ENCODE assay signal across 8 cellular contexts in genomic region chr2:240557808-240558207, GRCh38. TPM values are rescaled to one million over a fixed set of nuclear protein-coding genes. Genes with fewer than 3 reads are reported as not detected.
DNase-seq lines count a peak whose midpoint lies in the region; ATAC-seq and TF ChIP-seq lines count a peak whose summit lies in the region.

Gene ANKMY1, minus strand, starts transcription at chr2:240557988. Its CDS starts 653 bp downstream, at chr2:240557335.

- H3K4me3 Mint-ChIP-seq in WTC11 (peak within 1 kb of the TSS; percentile 57), chondrocyte (ENCODE audit: unreplicated experiment) (peak within 1 kb of the TSS; percentile 57)

- H3K36me3 Mint-ChIP-seq in WTC11 (no peaks in the 10 kb centered on the region), chondrocyte (ENCODE audit: low read depth) (no peaks in the 10 kb centered on the region)

- H3K4me1 Mint-ChIP-seq in WTC11 (peaks cover 29% of the 10 kb centered on the region), chondrocyte (ENCODE audit: low read depth) (peaks cover 30% of the 10 kb centered on the region)

- H3K27me3 Mint-ChIP-seq in WTC11 (ENCODE audit: low read depth): peaks cover 32% of the 10 kb centered on the region
- H3K27me3 Mint-ChIP-seq in chondrocyte (ENCODE audit: low read depth): no peaks in the 10 kb centered on the region

- DNase-seq in HCEC 1CT (peak; percentile 61), WTC11 (ENCODE audit: low spot score) (peak; percentile 94), chondrocyte (ENCODE audit: low spot score) (no peak), kidney epithelial cell (ENCODE audit: low read depth) (no peak), NCI-H510A treated with DMSO at 0.1 percent for 48 hours (lab: John Stamatoyannopoulos, UW) (no peak), NCI-H524 (lab: John Stamatoyannopoulos, UW) (no peak)
- peak; percentile 87 for DNase-seq in stimulated activated CD4-positive, alpha-beta T cell treated with anti-CD3 and anti-CD28 coated beads, Interleukin-15, amount 100 ng/mL, for 24 hours

- H3K27ac Mint-ChIP-seq in WTC11: no peak within 1 kb of the TSS
- H3K27ac Mint-ChIP-seq in chondrocyte (ENCODE audit: unreplicated experiment): no peak within 1 kb of the TSS

- ATAC-seq in WTC11 (peak; percentile 66), HG03039 (IDR thresholded peaks at IDR 0.05; ENCODE audit: unreplicated experiment) (no peak)

- TF ChIP-seq CTCF in WTC11 (IDR thresholded peaks at IDR 0.05): no peak
- TF ChIP-seq CTCF in chondrocyte (IDR thresholded peaks at IDR 0.05): no peak
- no peak for TF ChIP-seq CTCF in kidney epithelial cell (IDR thresholded peaks at IDR 0.05; ENCODE audit: insufficient read depth, low read length, poor library complexity, severe bottlenecking)

- CTCF ChIA-PET in WTC11 (lab: Charles Lee): interaction anchor here (1.0 to 2.9 kb wide), 8 partner anchors 9 to 83 kb away, joined by 3 to 24 read pairs (median 6); partner anchors contain the start of gene CAPN10

- POLR2A ChIA-PET in WTC11 (lab: Charles Lee): no interaction called here

- H3K27me3 ChIP-seq in kidney epithelial cell (ENCODE audit: control insufficient read depth, insufficient read depth, low read length): peaks cover 2% of the 10 kb centered on the region

- H3K36me3 ChIP-seq in kidney epithelial cell (ENCODE audit: control insufficient read depth, insufficient read depth, low read length): no peaks in the 10 kb centered on the region

- peak within 1 kb of the TSS; percentile 41 for H3K4me3 ChIP-seq in kidney epithelial cell (ENCODE audit: low read depth, low read length)

- H3K9me3 Mint-ChIP-seq in WTC11 (no peaks in the 10 kb centered on the region), chondrocyte (ENCODE audit: low read depth) (no peaks in the 10 kb centered on the region)

TF ChIP-seq in WTC11, 78 proteins besides CTCF, POLR2A, EP300 and RAD21:
- peak; percentile 89 for TF ChIP-seq SP1 (CRISPR knock-in tag; conservative IDR thresholded peaks at IDR 0.05)
- TF ChIP-seq OVOL2 (CRISPR knock-in tag; IDR thresholded peaks at IDR 0.05; ENCODE audit: borderline replicate concordance): no peak
- TF ChIP-seq E2F5 (CRISPR knock-in tag; IDR thresholded peaks at IDR 0.05): 0 out of 2 replicates have a peak, but pooled peaks have one; percentile 20
TF ChIP-seq in WTC11: peak in this region for 2.

RNA-seq across cellular contexts. Expression of gene ANKMY1, which starts in this region (rescaled TPM):
- total RNA-seq in WTC11 (2021): 4.6 to 7.8 TPM (median 5.2 TPM) in 3 replicates
- total RNA-seq in chondrocyte: 9.5 to 20.6 TPM (median 10.8 TPM) in 3 replicates
- 7.1 and 13.1 TPM in 2 replicates for total RNA-seq in kidney epithelial cell

Comparison
In these comparisons a context has a peak if more than half of its experiments do, and no peak if none do; other contexts are left out.
1. DNase-seq: peak in HCEC 1CT (single experiment), WTC11 (single experiment) and stimulated activated CD4-positive, alpha-beta T cell treated with anti-CD3 and anti-CD28 coated beads, Interleukin-15, amount 100 ng/mL, for 24 hours (single experiment); none in chondrocyte (single experiment), kidney epithelial cell (single experiment), NCI-H510A treated with DMSO at 0.1 percent for 48 hours (single experiment) and NCI-H524 (0 of 2).